8 cellular contexts compared by ENCODE assay signal in genomic region chr1:23577056-23577985, GRCh38. TPM values are rescaled to one million over a fixed set of nuclear protein-coding genes. Genes with fewer than 3 reads are reported as not detected.
A peak's percentile ranks its signal among the peaks of the same experiment; 100 is the strongest.
DNase-seq lines count a peak whose midpoint lies in the region; ATAC-seq, FAIRE-seq and TF ChIP-seq lines count a peak whose summit lies in the region.

No MANE protein-coding gene starts in this region.

- peaks cover 7% of the 10 kb centered on the region for H3K36me3 Mint-ChIP-seq in glutamatergic neuron (ENCODE audit: unreplicated experiment)

- peaks cover 2% of the 10 kb centered on the region for H3K9me3 Mint-ChIP-seq in glutamatergic neuron (ENCODE audit: unreplicated experiment)

- peak overlapping the region; percentile 23; the same call in 1 of the 2 replicates for H3K4me3 ChIP-seq in AG04450 (ENCODE audit: low read depth, low read length)
- H3K4me3 ChIP-seq in skeletal muscle cell (ENCODE audit: low read depth, low read length): no peak overlapping the region

- TF ChIP-seq CTCF in AG04450 (IDR thresholded peaks at IDR 0.05; ENCODE audit: low read depth, low read length) (no peak), glutamatergic neuron (IDR thresholded peaks at IDR 0.05; ENCODE audit: partially characterized antibody, unreplicated experiment) (no peak)

- CTCF ChIA-PET in AG04450 (lab: Charles Lee): interaction anchor here (0.8 to 3.1 kb wide), 9 partner anchors 9 to 61 kb away, joined by 3 to 24 read pairs (median 7); no protein-coding TSS in a partner anchor

- H3K9me3 ChIP-seq in AG04450 (ENCODE audit: control insufficient read depth, insufficient read depth, low read length): no peaks in the 10 kb centered on the region

- peaks cover 7% of the 10 kb centered on the region for H3K4me1 Mint-ChIP-seq in glutamatergic neuron (ENCODE audit: low read depth, unreplicated experiment)

- peak overlapping the region; percentile 93 for H3K27ac ChIP-seq in AG04450 (ENCODE audit: low read depth, low read length)

- H3K27me3 Mint-ChIP-seq in glutamatergic neuron (ENCODE audit: unreplicated experiment): peaks cover 2% of the 10 kb centered on the region

- POLR2A ChIA-PET in AG04450 (lab: Yijun Ruan, JAX): interaction anchor here (0.6 to 2.6 kb wide), 9 partner anchors 9 to 233 kb away, joined by 3 to 57 read pairs (median 8); partner anchors contain the start of genes HNRNPR and ID3

- H3K4me3 Mint-ChIP-seq in glutamatergic neuron (ENCODE audit: unreplicated experiment): no peak overlapping the region

- H3K27me3 ChIP-seq in AG04450 (ENCODE audit: control insufficient read depth, insufficient read depth, low read length): no peaks in the 10 kb centered on the region

- ATAC-seq in GM18907 (IDR thresholded peaks at IDR 0.05; ENCODE audit: unreplicated experiment) (peak; percentile 70), HG03139 (IDR thresholded peaks at IDR 0.05; ENCODE audit: unreplicated experiment) (peak; percentile 72)

- peak; percentile 67 for DNase-seq in AG04450 (ENCODE audit: low read depth, low spot score)
- peak; percentile 87 for DNase-seq in fibroblast of peridontal ligament (ENCODE audit: extremely low read depth)
- peak; percentile 76 for DNase-seq in skeletal muscle cell (ENCODE audit: low read depth)
- DNase-seq in NCI-H187 (lab: John Stamatoyannopoulos, UW): no peak
- DNase-seq in glutamatergic neuron: no peak

- H3K27ac Mint-ChIP-seq in glutamatergic neuron (ENCODE audit: unreplicated experiment): no peak overlapping the region

- FAIRE-seq in TTC549 (lab: Jason Lieb, UNC): peak; percentile 45

RNA-seq across cellular contexts. Expression of gene ID3, which starts 18.0 kb away (rescaled TPM):
- 15.3 and 25.0 TPM in 2 replicates for polyA plus RNA-seq in AG04450 (2011; rRNA removed)
- polyA minus RNA-seq in AG04450 (2011; rRNA and poly(A)+ RNA removed): 27.0 and 45.8 TPM in 2 replicates
- total RNA-seq in glutamatergic neuron (ENCODE audit: unreplicated experiment): 10.9 TPM

RNA-seq across cellular contexts. Expression of gene E2F2, which starts 46.3 kb away (rescaled TPM):
- 0.05 and 0.06 TPM in 2 replicates for polyA plus RNA-seq in AG04450 (2011; rRNA removed)
- polyA minus RNA-seq in AG04450 (2011; rRNA and poly(A)+ RNA removed): 0.26 and 0.46 TPM in 2 replicates
- total RNA-seq in glutamatergic neuron (ENCODE audit: unreplicated experiment): 5.4 TPM

Comparison
In these comparisons a context has a peak if more than half of its experiments do, and no peak if none do; other contexts are left out.
1. DNase-seq: peak in AG04450 (single experiment), fibroblast of peridontal ligament (single experiment) and skeletal muscle cell (single experiment); none in NCI-H187 (0 of 2) and glutamatergic neuron (single experiment).